ENCODE assay signal across 2 cellular contexts in genomic region chr10:133499176-133499575, GRCh38. TPM values are rescaled to one million over a fixed set of nuclear protein-coding genes. Genes with fewer than 3 reads are reported as not detected.
"Had no signal": no experiment of that assay in that cellular context is flagged by ENCODE, and none has a peak within 500 bp of the region (broad histone marks: within the 10 kb centered on the region; RNA-seq: fewer than 3 reads in every experiment).

No MANE protein-coding gene starts in this region.

RNA-seq across cellular contexts. Expression of gene CYP2E1, which starts 28.0 kb away (rescaled TPM):
- total RNA-seq: RPMI7951, SK-MEL-5 had no signal
